In the genomic region with DNA sequence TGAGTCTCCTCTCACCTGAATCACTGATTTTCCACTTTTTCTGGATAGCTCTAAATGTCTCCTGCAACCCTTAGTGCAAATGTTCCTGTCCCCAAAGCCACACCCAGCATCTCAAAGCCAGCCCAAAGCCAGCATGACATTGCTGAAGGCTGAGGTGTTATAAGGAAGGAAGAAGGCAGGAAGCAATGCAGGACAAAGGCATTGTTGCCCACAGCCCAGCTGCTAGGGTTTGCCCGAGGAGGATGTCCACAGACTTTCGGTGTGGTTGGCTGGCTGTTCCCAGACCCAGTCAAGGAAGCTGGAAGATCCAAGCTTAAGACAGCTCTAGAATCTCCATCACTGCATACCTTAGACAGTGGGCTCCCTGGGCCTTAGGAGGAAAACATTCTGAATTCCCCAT, we compare ENCODE assay signal across 26 cellular contexts. TPM values are rescaled to one million over a fixed set of nuclear protein-coding genes. Genes with fewer than 3 reads are reported as not detected.
"Had no signal": no experiment of that assay in that cellular context is flagged by ENCODE, and none has a peak within 500 bp of the region (broad histone marks: within the 10 kb centered on the region; RNA-seq: fewer than 3 reads in every experiment).

No MANE protein-coding gene starts in this region.

- H3K4me1 ChIP-seq: adrenal gland, body of pancreas, SJSA1 had no signal

- H3K4me2 ChIP-seq: SK-N-SH had no signal

- H3K9ac ChIP-seq: SK-N-SH had no signal

- FAIRE-seq: astrocyte, TTC549 had no signal

- DNase-seq: activated CD4-positive, alpha-beta T cell treated with anti-CD3 and anti-CD28 coated beads, Interleukin-2, amount 10 ng/mL, durations not matched to agents 24 days and 14 days; activated CD4-positive, alpha-beta T cell treated with anti-CD3 and anti-CD28 coated beads, Interleukin-2, amount 50 U/mL, for 4 hours; activated CD8-positive, alpha-beta T cell treated with anti-CD3 and anti-CD28 coated beads for 36 hours; activated gamma-delta T cell treated with Interleukin-2 at 50 U/mL for 16 hours; activated naive CD4-positive, alpha-beta T cell treated with anti-CD3 and anti-CD28 coated beads for 36 hours; activated T-cell treated with anti-CD3 and anti-CD28 coated beads for 4 hours; activated T-cell treated with anti-CD3 and anti-CD28 coated beads, Interleukin-2, amount 50 U/mL, for 4 hours; adrenal gland; body of pancreas; Karpas-422; KBM-7; NCI-H1105; NCI-H1417 treated with DMSO at 0.1 percent for 48 hours; NCI-H187 treated with DMSO at 0.1 percent for 48 hours; NCI-H2081; NCI-H2171 treated with DMSO at 0.1 percent for 48 hours; NCI-H226; NCI-H446 treated with DMSO at 0.1 percent for 48 hours; NCI-H524; SHP77 treated with DMSO at 0.1 percent for 48 hours; SK-N-SH had no signal

- H3K36me3 ChIP-seq: adrenal gland, SJSA1 had no signal

- H3K4me3 ChIP-seq: adrenal gland, body of pancreas, SJSA1 had no signal

- H3K9me3 ChIP-seq: adrenal gland, body of pancreas, SK-N-SH had no signal

- H3K27ac ChIP-seq: adrenal gland, body of pancreas, SJSA1 had no signal

- H3K27me3 ChIP-seq: body of pancreas had no signal

RNA-seq across cellular contexts. Expression of a gene that starts 23.5 kb away (rescaled TPM):
- total RNA-seq: activated CD8-positive, alpha-beta T cell treated with anti-CD3 and anti-CD28 coated beads for 36 hours; activated naive CD4-positive, alpha-beta T cell treated with anti-CD3 and anti-CD28 coated beads for 36 hours; MCF 10A; SJSA1 had no signal
- polyA plus RNA-seq: IgD-negative memory B cell had no signal
